In genomic region chr19:6779204-6779603, GRCh38 we compare ENCODE assay signal across 25 cellular contexts. TPM values are rescaled to one million over a fixed set of nuclear protein-coding genes. Genes with fewer than 3 reads are reported as not detected.
A peak's percentile ranks its signal among the peaks of the same experiment; 100 is the strongest.
DNase-seq lines count a peak whose midpoint lies in the region; ATAC-seq, FAIRE-seq and TF ChIP-seq lines count a peak whose summit lies in the region.
"Had no signal": no experiment of that assay in that cellular context is flagged by ENCODE, and none has a peak within 500 bp of the region (broad histone marks: within the 10 kb centered on the region; RNA-seq: fewer than 3 reads in every experiment).

No MANE protein-coding gene starts in this region.

- H3K9me3 Mint-ChIP-seq in activated B cell treated with CpG ODN at 0.5 μM for 24 hours, result no peaks in the 10 kb centered on the region

- H3K27ac Mint-ChIP-seq in activated B cell treated with CpG ODN at 0.5 μM for 24 hours, result peak overlapping the region; percentile 53
- H3K27ac Mint-ChIP-seq: memory B cell had no signal

- H3K9me3 ChIP-seq in A673 (ENCODE audit: low read depth, low read length, poor library complexity, severe bottlenecking) (no peaks in the 10 kb centered on the region), aorta (ENCODE audit: control insufficient read depth, low read length) (no peaks in the 10 kb centered on the region)
- H3K9me3 ChIP-seq: Peyer's patch, stomach, transverse colon had no signal

- CTCF ChIA-PET in A673 (lab: Charles Lee), result interaction anchor here (0.7 kb wide), 1 partner anchor 46 kb away, joined by 4 read pairs; no protein-coding TSS in a partner anchor
- CTCF ChIA-PET in activated B cell treated with CpG ODN at 0.5 μM for 24 hours (lab: Charles Lee), result no interaction called here

- 66 to 71% methylated on average over 4 of the region's 4 CpGs for WGBS in aorta, 2 donors

- no peak overlapping the region for H3K4me3 Mint-ChIP-seq in activated B cell treated with CpG ODN at 0.5 μM for 24 hours
- H3K4me3 Mint-ChIP-seq: memory B cell had no signal

- peaks cover 51% of the 10 kb centered on the region for H3K36me3 Mint-ChIP-seq in activated B cell treated with CpG ODN at 0.5 μM for 24 hours (ENCODE audit: low read depth)

- H3K36me3 ChIP-seq in A673 (ENCODE audit: insufficient read depth, low read length, poor library complexity, severe bottlenecking) (peaks cover 3% of the 10 kb centered on the region), aorta (ENCODE audit: control insufficient read depth in 1 of 2, insufficient read depth in 2 of 2, low read length in 1 of 2) (no peaks in the 10 kb centered on the region)
- H3K36me3 ChIP-seq: cardiac muscle cell, Peyer's patch, stomach, transverse colon had no signal

- intact Hi-C loops in A673 (cut with micrococcal nuclease; ENCODE audit: unreplicated experiment), result no loop called here
- intact Hi-C loops in activated B cell treated with CpG ODN at 0.5 μM for 24 hours (cut with micrococcal nuclease), result no loop called here
- intact Hi-C loops in aorta (cut with DNase I), result no loop called here

- H3K4me1 Mint-ChIP-seq in activated B cell treated with CpG ODN at 0.5 μM for 24 hours, result peaks cover 72% of the 10 kb centered on the region

- H3K27me3 ChIP-seq in A673 (replicated peaks; ENCODE audit: insufficient read depth, low read depth, low read length, poor library complexity) (no peaks in the 10 kb centered on the region), aorta (ENCODE audit: control insufficient read depth in 1 of 2, insufficient read depth in 2 of 2, low read length in 1 of 2) (no peaks in the 10 kb centered on the region)
- H3K27me3 ChIP-seq: cardiac muscle cell, Peyer's patch, stomach, transverse colon had no signal

- ATAC-seq in activated B cell treated with CpG ODN at 0.5 μM for 24 hours (ENCODE audit: low read depth) (no peak), aorta (ENCODE audit: low FRiP score) (no peak), HG03175 (IDR thresholded peaks at IDR 0.05; ENCODE audit: unreplicated experiment) (no peak)
- ATAC-seq: right cardiac atrium had no signal

- H3K4me1 ChIP-seq in A673 (ENCODE audit: insufficient read depth, low read length, poor library complexity, severe bottlenecking) (peaks cover 42% of the 10 kb centered on the region), aorta (ENCODE audit: control insufficient read depth in 1 of 2, insufficient read depth in 2 of 2, low read length in 2 of 2) (no peaks in the 10 kb centered on the region)

- POLR2A ChIA-PET in A673 (lab: Charles Lee; ENCODE audit: low non-redundant PET), result no interaction called here
- POLR2A ChIA-PET in activated B cell treated with CpG ODN at 0.5 μM for 24 hours (lab: Charles Lee), result interaction anchor here (0.6 kb wide), 1 partner anchor 26 kb away, joined by 3 read pairs; no protein-coding TSS in a partner anchor

- H3K27ac ChIP-seq in A673 (ENCODE audit: low read depth, low read length, poor library complexity, severe bottlenecking) (peak overlapping the region; percentile 52), aorta (ENCODE audit: low read depth in 1 of 2, low read length in 2 of 2) (no peak overlapping the region)
- H3K27ac ChIP-seq: cardiac muscle cell, Peyer's patch, stomach, transverse colon had no signal

- no peaks in the 10 kb centered on the region for H3K27me3 Mint-ChIP-seq in activated B cell treated with CpG ODN at 0.5 μM for 24 hours
- H3K27me3 Mint-ChIP-seq: memory B cell had no signal

- BruUV-seq in A673 (replicated peaks; lab: Mats Ljungman, UMichigan), result no TSS peak

- no peak for TF ChIP-seq CTCF in A673 (conservative IDR thresholded peaks at IDR 0.05; ENCODE audit: low read depth, low read length)
- no peak for TF ChIP-seq CTCF in activated B cell treated with CpG ODN at 0.5 μM for 24 hours (IDR thresholded peaks at IDR 0.05)

- DNase-seq in A172 (ENCODE audit: low spot score), result peak; percentile 84
- DNase-seq in A673 (ENCODE audit: low spot score), result peak; percentile 88
- DNase-seq in M059J (ENCODE audit: low read depth), result peak; percentile 33
- DNase-seq in activated B cell treated with CpG ODN at 0.5 μM for 24 hours, result no peak
- no peak for DNase-seq in aorta
- DNase-seq in RCC 7860 (ENCODE audit: low spot score), result no peak
- no peak for DNase-seq in MV-4-11 (lab: John Stamatoyannopoulos, UW)
- DNase-seq: activated CD4-positive, CD25-positive, alpha-beta regulatory T cell; activated effector memory CD4-positive, alpha-beta T cell treated with anti-CD3 and anti-CD28 coated beads, Interleukin-2, amount 50 U/mL, for 16 hours; DMS79; glutamatergic neuron; NCI-H1048; NCI-H2029; NCI-H446; Peyer's patch; right cardiac atrium; stimulated activated CD4-positive, alpha-beta T cell treated with anti-CD3 and anti-CD28 coated beads, Interleukin-4, amount 100 ng/mL, for 4 hours; stomach; transverse colon had no signal

- no peak for FAIRE-seq in RCC 7860 (lab: Jason Lieb, UNC)
- FAIRE-seq: endometrium had no signal

- H3K4me3 ChIP-seq in A673 (ENCODE audit: low read depth, low read length, poor library complexity, severe bottlenecking) (no peak overlapping the region), aorta (ENCODE audit: low read length in 2 of 2) (no peak overlapping the region)
- H3K4me3 ChIP-seq: cardiac muscle cell, Peyer's patch, stomach, transverse colon had no signal

RNA-seq across cellular contexts. Expression of gene VAV1, which starts 6.7 kb away (rescaled TPM):
- 0.14 TPM in 1 of 2 replicates, not detected in the other for total RNA-seq in A172 (2014; rRNA removed; shearing (Covaris generic))
- total RNA-seq in A673 (2021) (51.6 and 54.9 TPM in 2 replicates), activated B cell treated with CpG ODN at 0.5 μM for 24 hours (105 and 121 TPM in 2 replicates), aorta (10 to 100 TPM in 1 of 2 donors, 1 to 10 TPM in 1; 8.2 to 20.1 TPM)
- total RNA-seq in M059J (2014; rRNA removed; shearing (Covaris generic)), result not detected in 2 replicates
- 1 to 10 TPM; 1.9 to 9.9 TPM for polyA plus RNA-seq in aorta
- total RNA-seq: cardiac muscle cell, osteocyte, SK-MEL-5 had no signal
- polyA plus RNA-seq: cardiac muscle cell had no signal

RNA-seq across cellular contexts. Expression of gene SH2D3A, which starts 12.0 kb away (rescaled TPM):
- not detected in 2 replicates for total RNA-seq in A172 (2014; rRNA removed; shearing (Covaris generic))
- total RNA-seq in A673 (2021) (0.95 and 1.7 TPM in 2 replicates), activated B cell treated with CpG ODN at 0.5 μM for 24 hours (18.7 and 22.6 TPM in 2 replicates), aorta (1 to 10 TPM in 1 of 2 donors, under 1 TPM in 1; 0.68 to 1.0 TPM)
- total RNA-seq in M059J (2014; rRNA removed; shearing (Covaris generic)), result not detected in 2 replicates
- polyA plus RNA-seq in aorta, result 1 to 10 TPM in 1 of 2 donors, under 1 TPM in 1; 0.26 to 4.1 TPM
- total RNA-seq: osteocyte had no signal

RNA-seq across cellular contexts. Expression of gene TRIP10, which starts 39.7 kb away (rescaled TPM):
- total RNA-seq in A172 (2014; rRNA removed; shearing (Covaris generic)), result 56.2 and 58.3 TPM in 2 replicates
- total RNA-seq in A673 (2021), result 70.2 and 79.2 TPM in 2 replicates
- total RNA-seq in M059J (2014; rRNA removed; shearing (Covaris generic)), result 21.5 and 34.3 TPM in 2 replicates
- 94.7 and 101 TPM in 2 replicates for total RNA-seq in activated B cell treated with CpG ODN at 0.5 μM for 24 hours
- 100 to 1,000 TPM in 1 of 2 donors, 10 to 100 TPM in 1; 91.8 to 146 TPM for total RNA-seq in aorta
- polyA plus RNA-seq in aorta, result 100 to 1,000 TPM in 1 of 2 donors, 10 to 100 TPM in 1; 68.6 to 261 TPM

RNA-seq across cellular contexts. Expression of gene GPR108, which starts 41.8 kb away (rescaled TPM):
- 57.8 and 62.3 TPM in 2 replicates for total RNA-seq in A172 (2014; rRNA removed; shearing (Covaris generic))
- total RNA-seq in A673 (2021) (36.4 and 37.4 TPM in 2 replicates), activated B cell treated with CpG ODN at 0.5 μM for 24 hours (53.5 and 55.6 TPM in 2 replicates), aorta (10 to 100 TPM; 49.2 to 70.2 TPM)
- total RNA-seq in M059J (2014; rRNA removed; shearing (Covaris generic)), result 45.9 and 54.7 TPM in 2 replicates
- 100 to 1,000 TPM in 1 of 2 donors, 10 to 100 TPM in 1; 33.1 to 117 TPM for polyA plus RNA-seq in aorta

RNA-seq across cellular contexts. Expression of gene C3, which starts 58.8 kb away (rescaled TPM):
- total RNA-seq in A172 (2014; rRNA removed; shearing (Covaris generic)), result 0.47 and 1.9 TPM in 2 replicates
- total RNA-seq in A673 (2021), result 1.8 TPM in 2 replicates
- 4.0 and 5.2 TPM in 2 replicates for total RNA-seq in M059J (2014; rRNA removed; shearing (Covaris generic))
- total RNA-seq in activated B cell treated with CpG ODN at 0.5 μM for 24 hours, result 0.44 and 0.53 TPM in 2 replicates
- 1,000 to 10,000 TPM; 1,027 to 3,196 TPM for total RNA-seq in aorta
- polyA plus RNA-seq in aorta, result 10 to 100 TPM in 1 of 2 donors, 1 to 10 TPM in 1; 9.1 to 17.8 TPM
- total RNA-seq: SK-MEL-5 had no signal

Comparison
In these comparisons a context has a peak if more than half of its experiments do, and no peak if none do; other contexts are left out.
1. DNase-seq: peak in A172 (single experiment), A673 (single experiment) and M059J (single experiment); none in activated B cell treated with CpG ODN at 0.5 μM for 24 hours (single experiment), aorta (0 of 2), RCC 7860 (single experiment) and MV-4-11 (single experiment).